Comparison of ENCODE assay signal across 8 cellular contexts in genomic region chr20:62183426-62184142, GRCh38. TPM values are rescaled to one million over a fixed set of nuclear protein-coding genes. Genes with fewer than 3 reads are reported as not detected.
DNase-seq lines count a peak whose midpoint lies in the region; ATAC-seq and TF ChIP-seq lines count a peak whose summit lies in the region.

No MANE protein-coding gene starts in this region.

- H3K36me3 ChIP-seq in ACC112 (ENCODE audit: insufficient read depth, low read length) (peaks cover 5% of the 10 kb centered on the region; the same call in 1 of the 2 replicates), HUES6 (ENCODE audit: control insufficient read depth, insufficient read depth, low read length) (peaks cover 11% of the 10 kb centered on the region), breast epithelium (no peaks in the 10 kb centered on the region), mesenchymal stem cell (ENCODE audit: control insufficient read depth in 1 of 2, insufficient read depth in 2 of 2, low read depth in 1 of 2, low read length in 2 of 2) (peaks cover 17 to 21% of the 10 kb centered on the region in 2 experiments)

- H3K9ac ChIP-seq in HUES6 (ENCODE audit: low read length), result peak overlapping the region; percentile 90
- peak overlapping the region; percentile 99 for H3K9ac ChIP-seq in mesenchymal stem cell (ENCODE audit: low read length)

- DNase-seq in breast epithelium (ENCODE audit: low spot score in 2 of 2) (no peak), mesenchymal stem cell (peak; percentile 43), germinal center (ENCODE audit: low spot score) (no peak), NCI-H774 (lab: John Stamatoyannopoulos, UW) (no peak), NCI-H128 (lab: John Stamatoyannopoulos, UW; ENCODE audit: unreplicated experiment) (no peak)

- 36% methylated on average over 24 of the region's 25 CpGs for WGBS in mesenchymal stem cell

- H3K79me2 ChIP-seq in ACC112 (ENCODE audit: control insufficient read depth, insufficient read depth, low read length, unreplicated experiment), result peaks cover 51% of the 10 kb centered on the region

- intact Hi-C loops in breast epithelium (cut with DNase I; ENCODE audit: low total_unique reads), result no loop called here

- H2BK5ac ChIP-seq in mesenchymal stem cell (ENCODE audit: low read depth, low read length, poor library complexity, severe bottlenecking), result no peak overlapping the region

- peaks cover 33% of the 10 kb centered on the region for H3K79me1 ChIP-seq in mesenchymal stem cell (replicated peaks; ENCODE audit: low read length, poor library complexity, severe bottlenecking)

- no peak for TF ChIP-seq CTCF in breast epithelium (IDR thresholded peaks at IDR 0.05)

- H2BK15ac ChIP-seq in mesenchymal stem cell (ENCODE audit: low read depth, poor library complexity, severe bottlenecking), result no peak overlapping the region

- H4K8ac ChIP-seq in mesenchymal stem cell (ENCODE audit: low read length), result no peak overlapping the region

- H3K14ac ChIP-seq in mesenchymal stem cell (ENCODE audit: low read length in 2 of 2), result no peak overlapping the region

- TF ChIP-seq POLR2A in breast epithelium (IDR thresholded peaks at IDR 0.05), result no peak

- H2AFZ ChIP-seq in ACC112 (ENCODE audit: low read length, unreplicated experiment) (peak overlapping the region; percentile 91), mesenchymal stem cell (ENCODE audit: low read depth, low read length) (peak overlapping the region; percentile 74)

- H3K27ac ChIP-seq in ACC112 (ENCODE audit: low read depth, low read length) (peak overlapping the region; percentile 67), HUES6 (ENCODE audit: low read depth, low read length) (peak overlapping the region; percentile 88), breast epithelium (peak overlapping the region; percentile 91 to 93), mesenchymal stem cell (ENCODE audit: low read length, poor library complexity, severe bottlenecking) (no peak overlapping the region)

- H3K4ac ChIP-seq in mesenchymal stem cell (ENCODE audit: low read depth in 1 of 2, low read length in 2 of 2), result peak overlapping the region in 1 of 2 experiments; percentile 99

- H2BK120ac ChIP-seq in mesenchymal stem cell (ENCODE audit: low read depth, low read length), result no peak overlapping the region

- ATAC-seq in HG02981 (IDR thresholded peaks at IDR 0.05; ENCODE audit: unreplicated experiment), result no peak

- no peak overlapping the region for H4K91ac ChIP-seq in mesenchymal stem cell (ENCODE audit: low read length)

- H3K9me3 ChIP-seq in HUES6 (ENCODE audit: control insufficient read depth, insufficient read depth, low read depth, low read length), result no peaks in the 10 kb centered on the region
- no peaks in the 10 kb centered on the region for H3K9me3 ChIP-seq in breast epithelium
- H3K9me3 ChIP-seq in mesenchymal stem cell (ENCODE audit: control insufficient read depth, low read length), result no peaks in the 10 kb centered on the region

- peaks cover 19% of the 10 kb centered on the region for H3K4me1 ChIP-seq in ACC112 (ENCODE audit: control insufficient read depth, insufficient read depth, low read length, unreplicated experiment)
- peaks cover 11% of the 10 kb centered on the region for H3K4me1 ChIP-seq in HUES6 (ENCODE audit: control insufficient read depth, insufficient read depth, low read length)
- H3K4me1 ChIP-seq in breast epithelium, result peaks cover 0 to 7% of the 10 kb centered on the region in 2 donors
- peaks cover 12% of the 10 kb centered on the region for H3K4me1 ChIP-seq in mesenchymal stem cell (ENCODE audit: control insufficient read depth, insufficient read depth, low read depth, low read length)

- H2AK5ac ChIP-seq in mesenchymal stem cell (ENCODE audit: low read length, severe bottlenecking), result no peak overlapping the region

- no peak overlapping the region for H3K23ac ChIP-seq in mesenchymal stem cell (ENCODE audit: low read length in 2 of 2)

- peak overlapping the region in 1 of 2 experiments; percentile 12 for H2BK12ac ChIP-seq in mesenchymal stem cell (ENCODE audit: low read length in 2 of 2)

- H3K18ac ChIP-seq in mesenchymal stem cell (ENCODE audit: low read depth in 1 of 2, low read length in 2 of 2), result peak overlapping the region in 1 of 2 experiments; percentile 84

- H3K27me3 ChIP-seq in ACC112 (ENCODE audit: insufficient read depth, low read length) (no peaks in the 10 kb centered on the region), HUES6 (ENCODE audit: control insufficient read depth, insufficient read depth, low read length) (no peaks in the 10 kb centered on the region), breast epithelium (no peaks in the 10 kb centered on the region), mesenchymal stem cell (ENCODE audit: control insufficient read depth in 1 of 2, insufficient read depth in 1 of 2, low read length in 2 of 2) (no peaks in the 10 kb centered on the region)

- H3K4me2 ChIP-seq in mesenchymal stem cell (ENCODE audit: low read length, poor library complexity, severe bottlenecking), result peak overlapping the region; percentile 97

- H3K4me3 ChIP-seq in ACC112 (ENCODE audit: low read depth, low read length) (peak overlapping the region; percentile 88), HUES6 (ENCODE audit: low read depth, low read length) (peak overlapping the region; percentile 98), breast epithelium (peak overlapping the region; percentile 71 to 92 (median 81)), mesenchymal stem cell (ENCODE audit: insufficient read depth in 1 of 2, low read depth in 1 of 2, low read length in 2 of 2) (peak overlapping the region; percentile 96 to 98)

RNA-seq across cellular contexts. Expression of gene MTG2, which starts 0.8 kb away (rescaled TPM):
- 10 to 100 TPM; 16.3 to 32.1 (median 25.6) TPM for total RNA-seq in breast epithelium
- polyA plus RNA-seq in mesenchymal stem cell (2013, experiment 1 of 2), result 27.8 TPM
- polyA plus RNA-seq in mesenchymal stem cell (2013, experiment 2 of 2), result 26.3 TPM

RNA-seq across cellular contexts. Expression of gene HRH3, which starts 36.5 kb away (rescaled TPM):
- total RNA-seq in breast epithelium, result not detected
- polyA plus RNA-seq in mesenchymal stem cell (2013, experiment 1 of 2), result not detected
- not detected for polyA plus RNA-seq in mesenchymal stem cell (2013, experiment 2 of 2)

RNA-seq across cellular contexts. Expression of gene SS18L1, which starts 40.0 kb away (rescaled TPM):
- 10 to 100 TPM; 12.5 to 18.4 (median 14.4) TPM for total RNA-seq in breast epithelium
- 7.1 TPM for polyA plus RNA-seq in mesenchymal stem cell (2013, experiment 1 of 2)
- 6.1 TPM for polyA plus RNA-seq in mesenchymal stem cell (2013, experiment 2 of 2)

RNA-seq across cellular contexts. Expression of gene PSMA7, which starts 40.4 kb away (rescaled TPM):
- total RNA-seq in breast epithelium, result 100 to 1,000 TPM; 200 to 579 (median 380) TPM
- polyA plus RNA-seq in mesenchymal stem cell (2013, experiment 1 of 2), result 378 TPM
- polyA plus RNA-seq in mesenchymal stem cell (2013, experiment 2 of 2), result 392 TPM

RNA-seq across cellular contexts. Expression of gene OSBPL2, which starts 54.7 kb away (rescaled TPM):
- 10 to 100 TPM; 25.0 to 46.1 (median 38.0) TPM for total RNA-seq in breast epithelium
- polyA plus RNA-seq in mesenchymal stem cell (2013, experiment 1 of 2), result 22.3 TPM
- 22.7 TPM for polyA plus RNA-seq in mesenchymal stem cell (2013, experiment 2 of 2)
